In genomic region chr5:9801908-9802307, GRCh38 we compare ENCODE assay signal across 20 cellular contexts.
DNase-seq lines count a peak whose midpoint lies in the region; ATAC-seq, FAIRE-seq and TF ChIP-seq lines count a peak whose summit lies in the region.
"Had no signal": no experiment of that assay in that cellular context is flagged by ENCODE, and none has a peak within 500 bp of the region (broad histone marks: within the 10 kb centered on the region; RNA-seq: fewer than 3 reads in every experiment).

No MANE protein-coding gene starts in this region.

- WGBS in H1 (ENCODE audit: extremely low coverage in 1 of 2, insufficient coverage in 1 of 2, insufficient read length in 1 of 2, insufficient replicate concordance in 2 of 2, low coverage in 1 of 2, low lambda C conversion rate in 2 of 2, missing lambda C conversion rate in 1 of 2), 2 experiments, result 96% methylated on average over 2 of the region's 2 CpGs; no CpG with 5 or more reads in 1 of the 2 experiments
- no CpG with 5 or more reads among the region's 2 CpGs for WGBS in mesendoderm (ENCODE audit: extremely low coverage, insufficient coverage, low lambda C conversion rate)

- H3K23ac ChIP-seq in H1 (ENCODE audit: insufficient read length) (no peak overlapping the region), mesendoderm (ENCODE audit: low read length) (no peak overlapping the region)

- intact Hi-C loops in left ventricle myocardium inferior (cut with micrococcal nuclease), result no loop called here

- H3K56ac ChIP-seq in H1 (replicated peaks; ENCODE audit: insufficient read length, low read depth, low read length) (no peak overlapping the region), mesendoderm (ENCODE audit: low read length) (no peak overlapping the region)

- no peak for ATAC-seq in GM23338
- ATAC-seq in GM18505 (IDR thresholded peaks at IDR 0.05; ENCODE audit: unreplicated experiment), result no peak
- ATAC-seq: CD8-positive, alpha-beta T cell; GM12878 had no signal

- no peak overlapping the region for H2BK15ac ChIP-seq in H1 (ENCODE audit: low read length)
- H2BK15ac ChIP-seq in mesendoderm (replicated peaks; ENCODE audit: low read depth), result no peak overlapping the region

- H2BK5ac ChIP-seq in H1 (ENCODE audit: low read depth, low read length) (no peak overlapping the region), mesendoderm (ENCODE audit: low read length) (no peak overlapping the region)

- CTCF ChIA-PET in H1 (lab: Charles Lee; ENCODE audit: partially characterized antibody), result interaction anchor here (1.0 to 1.2 kb wide), 3 partner anchors 9 to 264 kb away, joined by 3 read pairs; no protein-coding TSS in a partner anchor

- H3K4me1 Mint-ChIP-seq in GM23338, result no peaks in the 10 kb centered on the region
- H3K4me1 Mint-ChIP-seq: CD4-positive, CD25-positive, alpha-beta regulatory T cell had no signal

- TF ChIP-seq POLR2A in H1 (IDR thresholded peaks at IDR 0.05; ENCODE audit: control extremely low read depth in 1 of 2, low read depth in 2 of 2, low read length in 2 of 2) (no peak), GM18505 (IDR thresholded peaks at IDR 0.05; ENCODE audit: borderline replicate concordance, extremely low read depth, insufficient read depth, insufficient read length) (no peak)

- H3K4me2 ChIP-seq in GM23338, result no peak overlapping the region
- H3K4me2 ChIP-seq in H1 (ENCODE audit: insufficient read depth in 1 of 2, low read depth in 2 of 2, low read length in 2 of 2), result no peak overlapping the region
- H3K4me2 ChIP-seq in mesendoderm (ENCODE audit: low read length), result no peak overlapping the region
- H3K4me2 ChIP-seq: BLaER1 had no signal

- no peaks in the 10 kb centered on the region for H3K27me3 Mint-ChIP-seq in GM23338 (ENCODE audit: insufficient read depth, low read depth, poor library complexity)
- H3K27me3 Mint-ChIP-seq: CD4-positive, CD25-positive, alpha-beta regulatory T cell had no signal

- H3K9ac ChIP-seq in H1 (replicated peaks in 1 of 4; ENCODE audit: extremely low read depth in 1 of 4, low read depth in 3 of 4, low read length in 3 of 4), result no peak overlapping the region
- no peak overlapping the region for H3K9ac ChIP-seq in mesendoderm (ENCODE audit: low read length)
- H3K9ac ChIP-seq: BLaER1, GM23248 had no signal

- H2BK120ac ChIP-seq in H1 (replicated peaks; ENCODE audit: low read depth, low read length) (no peak overlapping the region), mesendoderm (ENCODE audit: low read depth, low read length) (no peak overlapping the region)

- no peak for TF ChIP-seq EP300 in H1 (IDR thresholded peaks at IDR 0.05; ENCODE audit: borderline replicate concordance in 1 of 2, low read depth in 2 of 2, low read length in 2 of 2)

- no peaks in the 10 kb centered on the region for H4K20me1 ChIP-seq in GM23338 (replicated peaks; ENCODE audit: insufficient read depth)
- H4K20me1 ChIP-seq in H1 (replicated peaks in 1 of 2; ENCODE audit: control insufficient read depth in 1 of 2, insufficient read depth in 2 of 2, low read length in 2 of 2), result no peaks in the 10 kb centered on the region
- H4K20me1 ChIP-seq: BLaER1 had no signal

- no peak overlapping the region for H4K5ac ChIP-seq in H1 (ENCODE audit: insufficient read length, low read depth, low read length)
- H4K5ac ChIP-seq in mesendoderm (ENCODE audit: low read length), result no peak overlapping the region

- H4K91ac ChIP-seq in H1 (replicated peaks; ENCODE audit: insufficient read length, low read length), result no peak overlapping the region

- FAIRE-seq in H1 (lab: Jason Lieb, UNC), result no peak
- FAIRE-seq: GM12878, GM18507 had no signal

- no peak overlapping the region for H3K14ac ChIP-seq in H1 (ENCODE audit: insufficient read length)

- H3K4ac ChIP-seq in H1 (replicated peaks; ENCODE audit: insufficient read length, low read depth, low read length), result no peak overlapping the region
- no peak overlapping the region for H3K4ac ChIP-seq in mesendoderm (ENCODE audit: low read depth, low read length)

- POLR2A ChIA-PET in H1 (lab: Charles Lee; ENCODE audit: partially characterized antibody), result no interaction called here

- no peaks in the 10 kb centered on the region for H3K36me3 Mint-ChIP-seq in GM23338 (ENCODE audit: low read depth)
- H3K36me3 Mint-ChIP-seq: CD4-positive, CD25-positive, alpha-beta regulatory T cell; CD8-positive, alpha-beta T cell had no signal

- no peaks in the 10 kb centered on the region for H3K79me2 ChIP-seq in GM23338 (replicated peaks; ENCODE audit: insufficient read depth)
- H3K79me2 ChIP-seq in H1 (ENCODE audit: control insufficient read depth in 1 of 2, insufficient read depth in 2 of 2, low read length in 2 of 2), result no peaks in the 10 kb centered on the region
- no peaks in the 10 kb centered on the region for H3K79me2 ChIP-seq in mesendoderm (ENCODE audit: control insufficient read depth, insufficient read depth, low read length)

- no peaks in the 10 kb centered on the region; the same call in 1 of the 3 replicates for H3K9me3 Mint-ChIP-seq in GM23338

- H3F3A ChIP-seq in GM23338 (replicated peaks; ENCODE audit: low read depth), result no peaks in the 10 kb centered on the region

- no peaks in the 10 kb centered on the region for H3K23me2 ChIP-seq in H1 (ENCODE audit: low read depth, low read length)

- H3K4me1 ChIP-seq in GM23338 (ENCODE audit: insufficient read depth) (no peaks in the 10 kb centered on the region), H1 (replicated peaks in 1 of 4; ENCODE audit: control insufficient read depth in 3 of 4, insufficient read depth in 4 of 4, low read length in 3 of 4) (no peaks in the 10 kb centered on the region), mesendoderm (ENCODE audit: control insufficient read depth, low read depth, low read length) (no peaks in the 10 kb centered on the region), left ventricle myocardium inferior (no peaks in the 10 kb centered on the region)
- H3K4me1 ChIP-seq: BLaER1, Caco-2 had no signal

- H3K27ac ChIP-seq in GM23338 (ENCODE audit: low read depth) (no peak overlapping the region), H1 (ENCODE audit: low read depth, low read length) (no peak overlapping the region), mesendoderm (ENCODE audit: low read depth, low read length) (no peak overlapping the region), left ventricle myocardium inferior (replicated peaks) (no peak overlapping the region)
- H3K27ac ChIP-seq: BLaER1, C4-2B, GM23248 had no signal

- H3K36me3 ChIP-seq in GM23338 (ENCODE audit: insufficient read depth), result no peaks in the 10 kb centered on the region
- H3K36me3 ChIP-seq in H1 (ENCODE audit: control insufficient read depth in 2 of 4, insufficient read depth in 4 of 4, low read length in 3 of 4), result no peaks in the 10 kb centered on the region
- no peaks in the 10 kb centered on the region for H3K36me3 ChIP-seq in mesendoderm (ENCODE audit: control insufficient read depth, insufficient read depth, low read length)
- H3K36me3 ChIP-seq in left ventricle myocardium inferior, result no peaks in the 10 kb centered on the region
- H3K36me3 ChIP-seq: BLaER1 had no signal

- H2BK20ac ChIP-seq in H1 (ENCODE audit: low read length), result no peak overlapping the region

- H3K4me3 ChIP-seq in GM23338, result no peak overlapping the region
- H3K4me3 ChIP-seq in H1 (ENCODE audit: extremely low read depth in 1 of 4, insufficient read depth in 2 of 4, low read depth in 3 of 4, low read length in 4 of 4), result no peak overlapping the region
- no peak overlapping the region for H3K4me3 ChIP-seq in mesendoderm (ENCODE audit: low read length)
- no peak overlapping the region for H3K4me3 ChIP-seq in left ventricle myocardium inferior
- H3K4me3 ChIP-seq: BLaER1, GM12878, GM23248 had no signal

- H2BK12ac ChIP-seq in H1 (ENCODE audit: low read depth, low read length), result no peak overlapping the region

- DNase-seq in GM23338 (ENCODE audit: low spot score) (peak; percentile 17), H1 (ENCODE audit: low read depth in 1 of 2, low spot score in 2 of 2) (no peak), mesendoderm (peak; percentile 20), NCI-H2081 (lab: John Stamatoyannopoulos, UW) (no peak), left ventricle myocardium inferior (no peak), hippocampal formation (lab: John Stamatoyannopoulos, UW) (no peak)
- DNase-seq: Caco-2; CD4-positive, CD25-positive, alpha-beta regulatory T cell; CD8-positive, alpha-beta T cell; DMS153; DND-41; GDM1; GM23248; H7; HCEC 1CT had no signal

- H3K9me2 ChIP-seq in GM23338 (ENCODE audit: insufficient read depth), result peaks cover 18% of the 10 kb centered on the region; the same call in 1 of the 2 replicates

- H3K9me3 ChIP-seq in H1 (ENCODE audit: insufficient read depth in 2 of 2, low read depth in 1 of 2, low read length in 1 of 2) (no peaks in the 10 kb centered on the region), left ventricle myocardium inferior (replicated peaks) (peaks cover 39% of the 10 kb centered on the region)

- TF ChIP-seq RAD21 in H1 (IDR thresholded peaks at IDR 0.05 in 1 of 2, conservative IDR thresholded peaks at IDR 0.05 in 1 of 2; ENCODE audit: low read depth in 2 of 2, low read length in 2 of 2), result no peak; a peak in 1 of 4 replicates

- no peak overlapping the region for H2AK5ac ChIP-seq in H1 (ENCODE audit: low read depth, low read length)
- no peak overlapping the region for H2AK5ac ChIP-seq in mesendoderm (ENCODE audit: low read length)

- no peak overlapping the region for H2AFZ ChIP-seq in GM23338
- no peak overlapping the region for H2AFZ ChIP-seq in H1 (ENCODE audit: low read length)
- H2AFZ ChIP-seq: GM23248 had no signal

- no peak overlapping the region for H3K4me3 Mint-ChIP-seq in GM23338
- H3K4me3 Mint-ChIP-seq: CD4-positive, CD25-positive, alpha-beta regulatory T cell; CD8-positive, alpha-beta T cell had no signal

- no peaks in the 10 kb centered on the region for H3K79me1 ChIP-seq in H1 (ENCODE audit: low read depth, low read length)
- no peaks in the 10 kb centered on the region for H3K79me1 ChIP-seq in mesendoderm (ENCODE audit: low read length)

- H3K27ac Mint-ChIP-seq in GM23338, result no peak overlapping the region; the same call in 1 of the 2 replicates
- H3K27ac Mint-ChIP-seq: CD4-positive, CD25-positive, alpha-beta regulatory T cell; CD8-positive, alpha-beta T cell had no signal

- H3K27me3 ChIP-seq in GM23338 (ENCODE audit: insufficient read depth) (no peaks in the 10 kb centered on the region), H1 (replicated peaks in 1 of 4; ENCODE audit: control insufficient read depth in 3 of 4, extremely low read depth in 1 of 4, insufficient read depth in 3 of 4, low read length in 3 of 4) (no peaks in the 10 kb centered on the region), mesendoderm (ENCODE audit: insufficient read depth, low read length, poor library complexity) (no peaks in the 10 kb centered on the region), left ventricle myocardium inferior (ENCODE audit: low read depth) (peaks cover 4% of the 10 kb centered on the region)
- H3K27me3 ChIP-seq: BLaER1 had no signal

- H4K8ac ChIP-seq in H1 (ENCODE audit: extremely low read depth, insufficient read depth, low read length) (no peak overlapping the region; the same call in 1 of the 2 replicates), mesendoderm (ENCODE audit: low read depth, low read length) (no peak overlapping the region)

- TF ChIP-seq CTCF in GM23338 (conservative IDR thresholded peaks at IDR 0.05; ENCODE audit: low read depth in 2 of 2), result peak; percentile 25 to 39; a peak in 3 of 4 replicates
- peak in 2 of 3 experiments; percentile 13 to 24; a peak in 2 of 4 replicates for TF ChIP-seq CTCF in H1 (IDR thresholded peaks at IDR 0.05; ENCODE audit: control extremely low read depth in 1 of 3, insufficient read depth in 1 of 3, low read depth in 1 of 3, low read length in 3 of 3)
- TF ChIP-seq CTCF in left ventricle myocardium inferior (IDR thresholded peaks at IDR 0.05; ENCODE audit: borderline replicate concordance), result no peak

- no peak overlapping the region for H3K18ac ChIP-seq in H1 (ENCODE audit: extremely low read depth, low read length)
- H3K18ac ChIP-seq in mesendoderm (ENCODE audit: low read length), result no peak overlapping the region

Comparison
In these comparisons a context has a peak if more than half of its experiments do, and no peak if none do; other contexts are left out.
1. DNase-seq: peak in GM23338 (single experiment) and mesendoderm (single experiment); none in H1 (0 of 2), NCI-H2081 (0 of 2), left ventricle myocardium inferior (single experiment) and hippocampal formation (0 of 2).